ENCODE assay signal across 7 cellular contexts in genomic region chr6:4852186-4852585, GRCh38.
DNase-seq lines count a peak whose midpoint lies in the region; ATAC-seq, FAIRE-seq and TF ChIP-seq lines count a peak whose summit lies in the region.
"Not testable (repeated sequence)": the region's sequence is repeated elsewhere in the genome, so short reads cannot be mapped to it uniquely, and the experiment has no call there.

No MANE protein-coding gene starts in this region.

- not testable (repeated sequence) for H2BK120ac ChIP-seq in trophoblast cell (ENCODE audit: insufficient read depth, low read length, poor library complexity)

- H3K79me1 ChIP-seq in trophoblast cell (ENCODE audit: low read length) = not testable (repeated sequence)

- not testable (repeated sequence) for H3K18ac ChIP-seq in trophoblast cell (ENCODE audit: low read length)

- H3K4me3 ChIP-seq in A673 (ENCODE audit: low read depth, low read length, poor library complexity, severe bottlenecking); HEK293 (ENCODE audit: low read depth, low read length); K562; trophoblast cell (ENCODE audit: low read depth, low read length): not testable (repeated sequence)

- WGBS in K562 (ENCODE audit: insufficient coverage, low coverage, missing lambda C conversion rate) = 41% methylated on average over 1 of the region's 1 CpG
- no CpG with 5 or more reads among the region's 1 CpG for WGBS in trophoblast cell (ENCODE audit: extremely low coverage, insufficient coverage, insufficient read length)

- H4K91ac ChIP-seq in trophoblast cell (ENCODE audit: low read depth, low read length) = not testable (repeated sequence)

- POLR2A ChIA-PET in A673 (lab: Charles Lee; ENCODE audit: low non-redundant PET); HEK293 (lab: Yijun Ruan, JAX): not testable (repeated sequence)
- POLR2A ChIA-PET in K562 (lab: Yijun Ruan, JAX) = interaction anchor here (0.8 kb wide), 1 partner anchor 11 kb away, joined by 3 read pairs; no protein-coding TSS in a partner anchor

- not testable (repeated sequence) for H3K9me3 Mint-ChIP-seq in endothelial cell (ENCODE audit: unreplicated experiment); immature natural killer cell; naive B cell

- not testable (repeated sequence) for H2BK12ac ChIP-seq in trophoblast cell (ENCODE audit: low read length)

- H3K9me3 ChIP-seq in A673 (ENCODE audit: low read depth, low read length, poor library complexity, severe bottlenecking); HEK293 (ENCODE audit: control insufficient read depth, insufficient read depth, low read depth, low read length); K562 (replicated peaks; ENCODE audit: control insufficient read depth, insufficient read depth, low read depth, low read length); trophoblast cell (ENCODE audit: insufficient read depth, low read depth, low read length): not testable (repeated sequence)

- H3K14ac ChIP-seq in trophoblast cell (ENCODE audit: low read length) = not testable (repeated sequence)

- not testable (repeated sequence) for H3K4me2 ChIP-seq in K562 (ENCODE audit: insufficient read depth, low read length); trophoblast cell (ENCODE audit: low read length)

- not testable (repeated sequence) for H4K8ac ChIP-seq in trophoblast cell (ENCODE audit: low read depth, low read length)

- not testable (repeated sequence) for H3K36me3 ChIP-seq in A673 (ENCODE audit: insufficient read depth, low read length, poor library complexity, severe bottlenecking); HEK293 (ENCODE audit: control insufficient read depth in 2 of 2, insufficient read depth in 1 of 2, low read length in 2 of 2); K562 (ENCODE audit: control insufficient read depth, insufficient read depth, low read length); trophoblast cell (ENCODE audit: control insufficient read depth in 1 of 2, insufficient read depth in 2 of 2, low read length in 2 of 2)

- not testable (repeated sequence) for FAIRE-seq in K562 (lab: Jason Lieb, UNC)

- not testable (repeated sequence) for H4K12ac ChIP-seq in trophoblast cell (ENCODE audit: low read depth, low read length)

- H3K23ac ChIP-seq in trophoblast cell (ENCODE audit: low read length) = not testable (repeated sequence)

- not testable (repeated sequence) for H2AK5ac ChIP-seq in trophoblast cell (ENCODE audit: low read length)

- in situ Hi-C loops in K562 (cut with MboI) = not testable (repeated sequence)

- TF ChIP-seq RAD21 in K562 (CRISPR knock-in tag; conservative IDR thresholded peaks at IDR 0.05 in 1 of 2, IDR thresholded peaks at IDR 0.05 in 1 of 2) = not testable (repeated sequence)

- not testable (repeated sequence) for H3K4me1 ChIP-seq in A673 (ENCODE audit: insufficient read depth, low read length, poor library complexity, severe bottlenecking)
- peaks cover 14% of the 10 kb centered on the region for H3K4me1 ChIP-seq in HEK293 (ENCODE audit: control insufficient read depth, insufficient read depth, low read length)
- H3K4me1 ChIP-seq in K562 (replicated peaks in 1 of 2; ENCODE audit: control insufficient read depth in 2 of 2, insufficient read depth in 2 of 2, low read length in 2 of 2) = peaks cover 7 to 27% of the 10 kb centered on the region in 2 experiments; a peak in 4 of 5 replicates
- H3K4me1 ChIP-seq in trophoblast cell (ENCODE audit: control insufficient read depth in 1 of 2, insufficient read depth in 2 of 2, low read length in 2 of 2) = peaks cover 13 to 19% of the 10 kb centered on the region in 2 experiments

- H3K9me1 ChIP-seq in K562 (ENCODE audit: control insufficient read depth, insufficient read depth, low read length) = not testable (repeated sequence)

- H3K27me3 ChIP-seq in A673 (replicated peaks; ENCODE audit: insufficient read depth, low read depth, low read length, poor library complexity); K562 (ENCODE audit: control insufficient read depth in 2 of 2, insufficient read depth in 2 of 2, low read length in 2 of 2); trophoblast cell (ENCODE audit: insufficient read depth, low read length): not testable (repeated sequence)

- peak overlapping the region; percentile 76 for H3K4ac ChIP-seq in trophoblast cell (ENCODE audit: low read depth, low read length)

- H2BK5ac ChIP-seq in trophoblast cell (ENCODE audit: low read depth, low read length, poor library complexity) = not testable (repeated sequence)

- H4K20me1 ChIP-seq in K562 (replicated peaks; ENCODE audit: control insufficient read depth, insufficient read depth, low read length) = peaks cover 55% of the 10 kb centered on the region

- not testable (repeated sequence) for H3K4me3 Mint-ChIP-seq in endothelial cell (ENCODE audit: unreplicated experiment); naive B cell
- H3K4me3 Mint-ChIP-seq in immature natural killer cell = peak overlapping the region in 1 of 5 donors; percentile 15

- CTCF ChIA-PET in A673 (lab: Charles Lee); K562 (lab: Yijun Ruan, JAX; ENCODE audit: low intra/inter-chr PET ratio): not testable (repeated sequence)
- CTCF ChIA-PET in HEK293 (lab: Yijun Ruan, JAX) = interaction anchor here (0.6 kb wide), 2 partner anchors 65 to 464 kb away, joined by 3 read pairs; no protein-coding TSS in a partner anchor

- peak overlapping the region; percentile 19 for H3K27ac ChIP-seq in A673 (ENCODE audit: low read depth, low read length, poor library complexity, severe bottlenecking)
- not testable (repeated sequence) for H3K27ac ChIP-seq in HEK293 (ENCODE audit: extremely low read depth, low read depth, low read length); K562 (ENCODE audit: extremely low read depth, low read depth, low read length); trophoblast cell (ENCODE audit: low read depth, low read length)

- not testable (repeated sequence) for TF ChIP-seq EP300 in K562 (IDR thresholded peaks at IDR 0.05; ENCODE audit: low read length)

- DNase-seq in A673 (ENCODE audit: low spot score) = peak; percentile 31
- not testable (repeated sequence) for DNase-seq in K562 (ENCODE audit: extremely low read depth in 1 of 4, low spot score in 3 of 4); endothelial cell (ENCODE audit: low spot score); immature natural killer cell; naive B cell; trophoblast cell

- H3K79me2 ChIP-seq in K562 (ENCODE audit: control insufficient read depth, insufficient read depth, low read length) (peaks cover 92% of the 10 kb centered on the region), trophoblast cell (ENCODE audit: control insufficient read depth, insufficient read depth, low read length, poor library complexity) (peaks cover 12% of the 10 kb centered on the region)

- ATAC-seq in K562; naive B cell (ENCODE audit: low read depth in 2 of 2): not testable (repeated sequence)

- not testable (repeated sequence) for TF ChIP-seq POLR2A in K562 (conservative IDR thresholded peaks at IDR 0.05)

- peak overlapping the region; percentile 49 for H3K27ac Mint-ChIP-seq in endothelial cell (ENCODE audit: unreplicated experiment)
- peak overlapping the region in 4 of 6 donors; percentile 8 to 87 (median 53) for H3K27ac Mint-ChIP-seq in immature natural killer cell
- peak overlapping the region in 5 of 6 donors; percentile 39 to 77 (median 59) for H3K27ac Mint-ChIP-seq in naive B cell

- intact Hi-C loops in A673 (cut with micrococcal nuclease; ENCODE audit: unreplicated experiment) = not testable (repeated sequence)
- intact Hi-C loops in K562 (cut with micrococcal nuclease) = loop anchor here (10.0 kb wide), 1 partner anchor 183 kb away; no protein-coding TSS in a partner anchor

- BruUV-seq in A673 (replicated peaks; lab: Mats Ljungman, UMichigan); K562 (replicated peaks; lab: Mats Ljungman, UMichigan): not testable (repeated sequence)

- H2AFZ ChIP-seq in K562 (ENCODE audit: low read depth, low read length); trophoblast cell (ENCODE audit: insufficient read depth, low read length, poor library complexity): not testable (repeated sequence)

- H3K9ac ChIP-seq in K562 (ENCODE audit: insufficient read depth in 1 of 2, low read depth in 2 of 2, low read length in 2 of 2); trophoblast cell (ENCODE audit: low read length): not testable (repeated sequence)

- H3K4me1 Mint-ChIP-seq in endothelial cell (ENCODE audit: unreplicated experiment) = not testable (repeated sequence)
- peaks cover 78 to 100% of the 10 kb centered on the region in 2 donors for H3K4me1 Mint-ChIP-seq in immature natural killer cell
- peaks cover 49 to 75% (median 69%) of the 10 kb centered on the region in 3 donors for H3K4me1 Mint-ChIP-seq in naive B cell

- not testable (repeated sequence) for H3K27me3 Mint-ChIP-seq in endothelial cell (ENCODE audit: unreplicated experiment); immature natural killer cell (ENCODE audit: low read depth in 3 of 3); naive B cell

- not testable (repeated sequence) for TF ChIP-seq CTCF in A673 (conservative IDR thresholded peaks at IDR 0.05; ENCODE audit: low read depth, low read length); HEK293 (tag by site-specific recombination; IDR thresholded peaks at IDR 0.05); K562 (IDR thresholded peaks at IDR 0.05 in 2 of 3, conservative IDR thresholded peaks at IDR 0.05 in 1 of 3; ENCODE audit: insufficient read depth in 2 of 3, low read depth in 1 of 3, low read length in 3 of 3); endothelial cell (IDR thresholded peaks at IDR 0.05; ENCODE audit: unreplicated experiment)

- H3K36me3 Mint-ChIP-seq in endothelial cell (ENCODE audit: low read depth, unreplicated experiment); immature natural killer cell; naive B cell: not testable (repeated sequence)

TF ChIP-seq in HEK293, 187 proteins besides CTCF, POLR2A, EP300 and RAD21:
- peak; percentile 93 for TF ChIP-seq ZNF366 (tag by site-specific recombination; conservative IDR thresholded peaks at IDR 0.05)
- TF ChIP-seq SCRT2 (tag by site-specific recombination; IDR thresholded peaks at IDR 0.05) = 0 out of 2 replicates have a peak, but pooled peaks have one; percentile 4
